Comparison of ENCODE assay signal across 18 cellular contexts in genomic region chr22:44486538-44486937, GRCh38. TPM values are rescaled to one million over a fixed set of nuclear protein-coding genes. Genes with fewer than 3 reads are reported as not detected.
DNase-seq lines count a peak whose midpoint lies in the region; ATAC-seq and TF ChIP-seq lines count a peak whose summit lies in the region.
"Had no signal": no experiment of that assay in that cellular context is flagged by ENCODE, and none has a peak within 500 bp of the region (broad histone marks: within the 10 kb centered on the region; RNA-seq: fewer than 3 reads in every experiment).

No MANE protein-coding gene starts in this region.

- peaks cover 0 to 4% of the 10 kb centered on the region in 2 donors for H3K4me1 ChIP-seq in right atrium auricular region

- no peak overlapping the region for H3K4me3 ChIP-seq in right atrium auricular region
- H3K4me3 ChIP-seq: GM12878 had no signal

- no peak for TF ChIP-seq CTCF in natural killer cell (IDR thresholded peaks at IDR 0.05)
- no peak for TF ChIP-seq CTCF in right atrium auricular region (IDR thresholded peaks at IDR 0.05)

- peaks cover 22 to 27% of the 10 kb centered on the region in 2 donors for H3K4me1 Mint-ChIP-seq in natural killer cell
- H3K4me1 Mint-ChIP-seq in natural killer cell treated with Interleukin-12 subunit alpha and Interleukin-12 subunit beta and Interleukin-15 and Interleukin-18, amount 100 ng/mL, for 72 hours (ENCODE audit: low read depth in 2 of 2): peaks cover 10 to 21% of the 10 kb centered on the region in 2 donors
- H3K4me1 Mint-ChIP-seq: activated CD4-positive, alpha-beta T cell treated with anti-CD3 and anti-CD28 coated beads, Interleukin-2, amount 10 ng/mL, durations not matched to agents 24 days and 14 days; stimulated activated memory B cell treated with anti-CD40 and anti-IgM and Interleukin-4, amounts not matched to agents 10 μg/mL and 1 μg/mL and 100 μg/mL, for 72 hours had no signal

- H3K36me3 Mint-ChIP-seq in natural killer cell: no peaks in the 10 kb centered on the region
- H3K36me3 Mint-ChIP-seq in natural killer cell treated with Interleukin-12 subunit alpha and Interleukin-12 subunit beta and Interleukin-15 and Interleukin-18, amount 100 ng/mL, for 72 hours: no peaks in the 10 kb centered on the region

- H3K9me3 Mint-ChIP-seq in natural killer cell: no peaks in the 10 kb centered on the region
- H3K9me3 Mint-ChIP-seq in natural killer cell treated with Interleukin-12 subunit alpha and Interleukin-12 subunit beta and Interleukin-15 and Interleukin-18, amount 100 ng/mL, for 72 hours: no peaks in the 10 kb centered on the region
- H3K9me3 Mint-ChIP-seq: activated CD4-positive, alpha-beta T cell treated with anti-CD3 and anti-CD28 coated beads, Interleukin-2, amount 10 ng/mL, durations not matched to agents 24 days and 14 days; stimulated activated memory B cell treated with anti-CD40 and anti-IgM and Interleukin-4, amounts not matched to agents 10 μg/mL and 1 μg/mL and 100 μg/mL, for 72 hours had no signal

- H3K36me3 ChIP-seq in right atrium auricular region: no peaks in the 10 kb centered on the region

- DNase-seq in natural killer cell (no peak), RKO (ENCODE audit: low spot score) (peak; percentile 15), right atrium auricular region (ENCODE audit: low spot score) (peak; percentile 52), C1 segment of cervical spinal cord (lab: John Stamatoyannopoulos, UW) (no peak), DMS153 treated with DMSO at 0.1 percent for 48 hours (lab: John Stamatoyannopoulos, UW; ENCODE audit: unreplicated experiment) (no peak)
- DNase-seq in natural killer cell treated with Interleukin-12 subunit alpha and Interleukin-12 subunit beta and Interleukin-15 and Interleukin-18, amount 100 ng/mL, for 72 hours (ENCODE audit: low spot score): no peak
- DNase-seq: activated CD4-positive, alpha-beta T cell treated with anti-CD3 and anti-CD28 coated beads, Interleukin-2, amount 10 ng/mL, durations not matched to agents 24 days and 14 days; activated naive CD4-positive, alpha-beta T cell treated with Interleukin-2 at 50 U/mL for 16 hours; hippocampal formation; kidney glomerular epithelial cell; midbrain; NCI-H2227 treated with DMSO at 0.1 percent for 48 hours; stimulated activated CD4-positive, alpha-beta T cell treated with anti-CD3 and anti-CD28 coated beads, Interleukin-15, amount 100 ng/mL, for 24 hours had no signal

- H3K27ac ChIP-seq in right atrium auricular region: no peak overlapping the region

- ATAC-seq in natural killer cell: no peak
- ATAC-seq in natural killer cell treated with Interleukin-12 subunit alpha and Interleukin-12 subunit beta and Interleukin-15 and Interleukin-18, amount 100 ng/mL, for 72 hours: no peak
- ATAC-seq in GM21423 (IDR thresholded peaks at IDR 0.05; ENCODE audit: unreplicated experiment): no peak
- ATAC-seq in HG03469 (IDR thresholded peaks at IDR 0.05; ENCODE audit: unreplicated experiment): no peak
- ATAC-seq: GM12878; HCT116; stimulated activated memory B cell treated with anti-CD40 and anti-IgM and Interleukin-4, amounts not matched to agents 10 μg/mL and 1 μg/mL and 100 μg/mL, for 72 hours had no signal

- intact Hi-C loops in natural killer cell (cut with micrococcal nuclease): no loop called here

- no peaks in the 10 kb centered on the region for H3K9me3 ChIP-seq in right atrium auricular region

- H3K27me3 Mint-ChIP-seq in natural killer cell (ENCODE audit: low read depth in 2 of 2): no peaks in the 10 kb centered on the region
- H3K27me3 Mint-ChIP-seq in natural killer cell treated with Interleukin-12 subunit alpha and Interleukin-12 subunit beta and Interleukin-15 and Interleukin-18, amount 100 ng/mL, for 72 hours: no peaks in the 10 kb centered on the region
- H3K27me3 Mint-ChIP-seq: activated CD4-positive, alpha-beta T cell treated with anti-CD3 and anti-CD28 coated beads, Interleukin-2, amount 10 ng/mL, durations not matched to agents 24 days and 14 days; stimulated activated memory B cell treated with anti-CD40 and anti-IgM and Interleukin-4, amounts not matched to agents 10 μg/mL and 1 μg/mL and 100 μg/mL, for 72 hours had no signal

- no peaks in the 10 kb centered on the region for H3K27me3 ChIP-seq in right atrium auricular region

- H3K27ac Mint-ChIP-seq in natural killer cell: peak overlapping the region in 1 of 2 donors; percentile 48
- H3K27ac Mint-ChIP-seq in natural killer cell treated with Interleukin-12 subunit alpha and Interleukin-12 subunit beta and Interleukin-15 and Interleukin-18, amount 100 ng/mL, for 72 hours: no peak overlapping the region
- H3K27ac Mint-ChIP-seq: activated CD4-positive, alpha-beta T cell treated with anti-CD3 and anti-CD28 coated beads, Interleukin-2, amount 10 ng/mL, durations not matched to agents 24 days and 14 days; stimulated activated memory B cell treated with anti-CD40 and anti-IgM and Interleukin-4, amounts not matched to agents 10 μg/mL and 1 μg/mL and 100 μg/mL, for 72 hours had no signal

- H3K4me3 Mint-ChIP-seq in natural killer cell: peak overlapping the region; percentile 35
- no peak overlapping the region for H3K4me3 Mint-ChIP-seq in natural killer cell treated with Interleukin-12 subunit alpha and Interleukin-12 subunit beta and Interleukin-15 and Interleukin-18, amount 100 ng/mL, for 72 hours
- H3K4me3 Mint-ChIP-seq: activated CD4-positive, alpha-beta T cell treated with anti-CD3 and anti-CD28 coated beads, Interleukin-2, amount 10 ng/mL, durations not matched to agents 24 days and 14 days; stimulated activated memory B cell treated with anti-CD40 and anti-IgM and Interleukin-4, amounts not matched to agents 10 μg/mL and 1 μg/mL and 100 μg/mL, for 72 hours had no signal

RNA-seq across cellular contexts. Expression of gene RTL6, which starts 11.5 kb away (rescaled TPM):
- total RNA-seq in natural killer cell: 10 to 100 TPM; 18.7 to 28.0 (median 18.7) TPM
- total RNA-seq in natural killer cell treated with Interleukin-12 subunit alpha and Interleukin-12 subunit beta and Interleukin-15 and Interleukin-18, amount 100 ng/mL, for 72 hours: 1 to 10 TPM; 7.9 to 9.9 TPM
- 10 to 100 TPM; 22.1 to 30.0 TPM for total RNA-seq in right atrium auricular region

Comparison
In these comparisons a context has a peak if more than half of its experiments do, and no peak if none do; other contexts are left out.
1. DNase-seq: peak in RKO (single experiment) and right atrium auricular region (single experiment); none in natural killer cell (single experiment), natural killer cell treated with Interleukin-12 subunit alpha and Interleukin-12 subunit beta and Interleukin-15 and Interleukin-18, amount 100 ng/mL, for 72 hours (single experiment), C1 segment of cervical spinal cord (0 of 14) and DMS153 treated with DMSO at 0.1 percent for 48 hours (single experiment).